Comparison of ENCODE assay signal across 38 cellular contexts in the genomic region with DNA sequence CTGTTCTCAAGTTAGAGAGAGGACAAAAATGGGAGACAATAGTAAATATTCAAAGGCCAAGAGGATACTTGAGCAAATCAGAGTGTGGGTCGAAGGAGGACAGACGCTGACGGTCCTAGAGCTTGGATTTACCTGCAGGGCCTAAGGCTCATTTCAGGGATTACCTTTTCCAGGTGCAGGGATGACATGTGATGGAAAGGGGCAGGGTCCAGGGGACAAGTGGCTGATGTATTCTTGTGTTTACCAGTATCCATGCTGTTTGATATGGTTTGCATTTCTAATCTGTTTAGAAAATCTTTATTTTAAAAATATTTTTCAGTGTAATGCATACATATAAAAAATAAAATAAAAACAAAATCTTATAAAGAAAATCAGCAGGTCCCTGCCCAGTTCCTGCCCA. TPM values are rescaled to one million over a fixed set of nuclear protein-coding genes. Genes with fewer than 3 reads are reported as not detected.
"Had no signal": no experiment of that assay in that cellular context is flagged by ENCODE, and none has a peak within 500 bp of the region (broad histone marks: within the 10 kb centered on the region; RNA-seq: fewer than 3 reads in every experiment).

No MANE protein-coding gene starts in this region.

- H3K4me3 ChIP-seq: MG63 had no signal

- H3K27me3 ChIP-seq: MG63 had no signal

- H3K36me3 ChIP-seq: MG63 had no signal

- H3K9me3 ChIP-seq: MG63 had no signal

- DNase-seq: Karpas-422, Kasumi-1, MG63, MM.1S, MV-4-11, NCI-H1048, NCI-H1092, NCI-H1092 treated with DMSO at 0.1 percent for 48 hours, NCI-H1105, NCI-H1105 treated with DMSO at 0.1 percent for 48 hours, NCI-H1417, NCI-H1417 treated with DMSO at 0.1 percent for 48 hours, NCI-H1436, NCI-H1436 treated with DMSO at 0.1 percent for 48 hours, NCI-H146, NCI-H1694, NCI-H1694 treated with DMSO at 0.1 percent for 48 hours, NCI-H187, NCI-H187 treated with DMSO at 0.1 percent for 48 hours, NCI-H1930, NCI-H2029, NCI-H2029 treated with DMSO at 0.1 percent for 48 hours, NCI-H2081, NCI-H2081 treated with DMSO at 0.1 percent for 48 hours, NCI-H2107, NCI-H2171, NCI-H2171 treated with DMSO at 0.1 percent for 48 hours, NCI-H2227 treated with DMSO at 0.1 percent for 48 hours, NCI-H226, NCI-H345, NCI-H446, NCI-H446 treated with DMSO at 0.1 percent for 48 hours, NCI-H510A, NCI-H510A treated with DMSO at 0.1 percent for 48 hours had no signal

RNA-seq across cellular contexts. Expression of a gene that starts 5.3 kb away (rescaled TPM):
- total RNA-seq: LHCN-M2, M059J, MCF 10A, NCI-H460 had no signal
